ENCODE assay signal across 8 cellular contexts in genomic region chr19:49983645-49984229, GRCh38. TPM values are rescaled to one million over a fixed set of nuclear protein-coding genes. Genes with fewer than 3 reads are reported as not detected.
DNase-seq lines count a peak whose midpoint lies in the region; ATAC-seq and FAIRE-seq lines count a peak whose summit lies in the region.

No MANE protein-coding gene starts in this region.

- FAIRE-seq in GM18507 (lab: Jason Lieb, UNC): peak; percentile 71

- ATAC-seq in GM18858 (IDR thresholded peaks at IDR 0.05; ENCODE audit: unreplicated experiment): no peak

- DNase-seq in A172 (ENCODE audit: low spot score) (peak; percentile 66), GM18507 (ENCODE audit: extremely low spot score, insufficient read length, low read depth) (no peak), NCI-H526 (lab: John Stamatoyannopoulos, UW) (peak; percentile 35 to 82), mucosa of gallbladder (ENCODE audit: low spot score) (peak; percentile 62)
- DNase-seq in activated CD4-positive, alpha-beta T cell treated with anti-CD3 and anti-CD28 coated beads, Interleukin-2, amount 50 U/mL, for 4 hours: peak; percentile 77 to 82
- peak; percentile 67 for DNase-seq in effector CD8-positive, alpha-beta T cell (lab: John Stamatoyannopoulos, UW)
- peak; percentile 55 to 67 for DNase-seq in stimulated activated CD8-positive, alpha-beta memory T cell treated with anti-CD3 and anti-CD28 coated beads, Interleukin-7, amount 100 ng/mL, for 4 hours (ENCODE audit: low read depth in 2 of 2)

RNA-seq across cellular contexts. Expression of gene SIGLEC11, which starts 22.8 kb away (rescaled TPM):
- total RNA-seq in A172 (2014; rRNA removed; shearing (Covaris generic)): not detected in 2 replicates
- 1.5 TPM for total RNA-seq in mucosa of gallbladder

RNA-seq across cellular contexts. Expression of gene VRK3, which starts 41.4 kb away (rescaled TPM):
- 26.0 and 45.6 TPM in 2 replicates for total RNA-seq in A172 (2014; rRNA removed; shearing (Covaris generic))
- 73.7 TPM for total RNA-seq in mucosa of gallbladder

RNA-seq across cellular contexts. Expression of gene ZNF473, which starts 42.1 kb away (rescaled TPM):
- 17.8 and 21.0 TPM in 2 replicates for total RNA-seq in A172 (2014; rRNA removed; shearing (Covaris generic))
- total RNA-seq in mucosa of gallbladder: 8.3 TPM

RNA-seq across cellular contexts. Expression of gene NUP62, which starts 54.4 kb away (rescaled TPM):
- total RNA-seq in A172 (2014; rRNA removed; shearing (Covaris generic)): 84.6 and 91.3 TPM in 2 replicates
- 45.9 TPM for total RNA-seq in mucosa of gallbladder

RNA-seq across cellular contexts. Expression of gene ATF5, which starts 54.7 kb away (rescaled TPM):
- 30.3 and 35.6 TPM in 2 replicates for total RNA-seq in A172 (2014; rRNA removed; shearing (Covaris generic))
- total RNA-seq in mucosa of gallbladder: 20.2 TPM
